Comparison of ENCODE assay signal across 6 cellular contexts in genomic region chr2:219251656-219252055, GRCh38. TPM values are rescaled to one million over a fixed set of nuclear protein-coding genes. Genes with fewer than 3 reads are reported as not detected.
DNase-seq lines count a peak whose midpoint lies in the region; ATAC-seq and TF ChIP-seq lines count a peak whose summit lies in the region.

No MANE protein-coding gene starts in this region.

- H3K27ac ChIP-seq in HL-60 (replicated peaks) = no peak overlapping the region
- peak overlapping the region; percentile 52 for H3K27ac ChIP-seq in osteoblast (ENCODE audit: low read depth, low read length)

- H3K79me2 ChIP-seq in osteoblast (ENCODE audit: insufficient read depth, low read length) = peaks cover 14% of the 10 kb centered on the region

- H3K36me3 ChIP-seq in osteoblast (ENCODE audit: insufficient read depth, low read length) = peaks cover 23% of the 10 kb centered on the region

- H3K4me2 ChIP-seq in osteoblast (ENCODE audit: insufficient read depth, low read length) = peak overlapping the region; percentile 93

- peaks cover 3% of the 10 kb centered on the region for H3K36me3 Mint-ChIP-seq in activated naive CD8-positive, alpha-beta T cell

- peak overlapping the region; percentile 91 for H3K27ac Mint-ChIP-seq in activated naive CD8-positive, alpha-beta T cell

- H3K4me1 ChIP-seq in osteoblast (ENCODE audit: insufficient read depth, low read length) = peaks cover 60% of the 10 kb centered on the region

- DNase-seq in HL-60 (ENCODE audit: low read depth in 1 of 2, low spot score in 1 of 2) = peak in 1 of 2 experiments; percentile 26
- peak; percentile 93 for DNase-seq in osteoblast (ENCODE audit: insufficient read length, low spot score, missing footprints)
- no peak for DNase-seq in EL
- DNase-seq in cerebellum (ENCODE audit: low spot score) = no peak

- ATAC-seq in HG03521 (IDR thresholded peaks at IDR 0.05; ENCODE audit: unreplicated experiment) = no peak

- peaks cover 73% of the 10 kb centered on the region for H3K4me1 Mint-ChIP-seq in activated naive CD8-positive, alpha-beta T cell (ENCODE audit: low read depth)

- H3K4me3 Mint-ChIP-seq in activated naive CD8-positive, alpha-beta T cell = peak overlapping the region; percentile 97

- TF ChIP-seq CTCF in HL-60 (IDR thresholded peaks at IDR 0.05; ENCODE audit: insufficient read depth, low read length) = no peak
- no peak for TF ChIP-seq CTCF in osteoblast (IDR thresholded peaks at IDR 0.05; ENCODE audit: extremely low read depth, low read depth, low read length)

- H3K27me3 ChIP-seq in HL-60 (ENCODE audit: insufficient read depth, poor library complexity, severe bottlenecking) (no peaks in the 10 kb centered on the region), osteoblast (ENCODE audit: insufficient read depth, low read length) (no peaks in the 10 kb centered on the region)

- peak overlapping the region; percentile 79 for H3K4me3 ChIP-seq in HL-60 (replicated peaks; ENCODE audit: insufficient read depth, low read length)
- H3K4me3 ChIP-seq in osteoblast (ENCODE audit: insufficient read depth, low read length) = peak overlapping the region; percentile 80

- no peaks in the 10 kb centered on the region for H3K9me3 ChIP-seq in osteoblast (ENCODE audit: low read depth, low read length)

- no peaks in the 10 kb centered on the region for H3K27me3 Mint-ChIP-seq in activated naive CD8-positive, alpha-beta T cell

- H4K20me1 ChIP-seq in osteoblast (ENCODE audit: insufficient read depth, low read length) = no peaks in the 10 kb centered on the region

- H2AFZ ChIP-seq in osteoblast (ENCODE audit: low read length) = no peak overlapping the region

- no peaks in the 10 kb centered on the region for H3K9me3 Mint-ChIP-seq in activated naive CD8-positive, alpha-beta T cell (ENCODE audit: low read depth)

RNA-seq across cellular contexts. Expression of gene TUBA4B, which starts 1.4 kb away (rescaled TPM):
- total RNA-seq in osteoblast (not detected in 2 replicates), cerebellum (not detected)

RNA-seq across cellular contexts. Expression of gene TUBA4A, which starts 2.1 kb away (rescaled TPM):
- total RNA-seq in osteoblast (11.9 and 13.6 TPM in 2 replicates), cerebellum (4.3 TPM)

RNA-seq across cellular contexts. Expression of gene STK16, which starts 6.4 kb away (rescaled TPM):
- total RNA-seq in osteoblast (29.5 and 31.8 TPM in 2 replicates), cerebellum (12.1 TPM)

RNA-seq across cellular contexts. Expression of gene GLB1L, which starts 6.4 kb away (rescaled TPM):
- total RNA-seq in osteoblast = 13.0 and 21.0 TPM in 2 replicates
- total RNA-seq in cerebellum = 4.4 TPM

RNA-seq across cellular contexts. Expression of gene ANKZF1, which starts 22.1 kb away (rescaled TPM):
- total RNA-seq in osteoblast = 35.1 TPM in 2 replicates
- 43.7 TPM for total RNA-seq in cerebellum
